8 cellular contexts compared by ENCODE assay signal in genomic region chr17:61157246-61157887, GRCh38.
DNase-seq lines count a peak whose midpoint lies in the region; ATAC-seq and TF ChIP-seq lines count a peak whose summit lies in the region.

No MANE protein-coding gene starts in this region.

- DNase-seq in BE2C (peak; percentile 73), NCI-H1417 treated with DMSO at 0.1 percent for 48 hours (lab: John Stamatoyannopoulos, UW) (peak; percentile 50), amygdala (lab: John Stamatoyannopoulos, UW) (peak in 32 of 56 donors; percentile 1 to 65 (median 10)), lower lobe of right lung (no peak), upper lobe of left lung (no peak)
- no peak for DNase-seq in activated CD8-positive, alpha-beta memory T cell treated with anti-CD3 and anti-CD28 coated beads, Interleukin-2, amount 50 U/mL, for 48 hours
- no peak for DNase-seq in activated naive CD4-positive, alpha-beta T cell treated with anti-CD3 and anti-CD28 coated beads for 36 hours

- CTCF ChIA-PET in activated naive CD4-positive, alpha-beta T cell treated with anti-CD3 and anti-CD28 coated beads for 36 hours (lab: Charles Lee), result no interaction called here

- peaks cover 34% of the 10 kb centered on the region for H3K4me1 Mint-ChIP-seq in activated naive CD4-positive, alpha-beta T cell treated with anti-CD3 and anti-CD28 coated beads for 36 hours (ENCODE audit: low read depth)

- no peaks in the 10 kb centered on the region for H3K36me3 Mint-ChIP-seq in activated naive CD4-positive, alpha-beta T cell treated with anti-CD3 and anti-CD28 coated beads for 36 hours (ENCODE audit: low read depth)

- no peak for TF ChIP-seq CTCF in BE2C (IDR thresholded peaks at IDR 0.05; ENCODE audit: low read depth, low read length)
- TF ChIP-seq CTCF in lower lobe of right lung (IDR thresholded peaks at IDR 0.05), result no peak
- no peak for TF ChIP-seq CTCF in upper lobe of left lung (IDR thresholded peaks at IDR 0.05)

- TF ChIP-seq POLR2A in upper lobe of left lung (IDR thresholded peaks at IDR 0.05), result no peak

- H3K4me1 ChIP-seq in BE2C (peaks cover 36% of the 10 kb centered on the region), lower lobe of right lung (no peaks in the 10 kb centered on the region), upper lobe of left lung (peaks cover 0 to 13% (median 2%) of the 10 kb centered on the region in 4 donors)

- no peaks in the 10 kb centered on the region for H3K9me3 Mint-ChIP-seq in activated naive CD4-positive, alpha-beta T cell treated with anti-CD3 and anti-CD28 coated beads for 36 hours

- no peak for TF ChIP-seq EP300 in upper lobe of left lung (IDR thresholded peaks at IDR 0.05)

- H3K9me3 ChIP-seq in BE2C, result no peaks in the 10 kb centered on the region
- no peaks in the 10 kb centered on the region for H3K9me3 ChIP-seq in lower lobe of right lung
- H3K9me3 ChIP-seq in upper lobe of left lung, result no peaks in the 10 kb centered on the region

- 37 to 38% methylated on average over 7 of the region's 7 CpGs for WGBS in upper lobe of left lung, 2 donors

- H3K4me3 Mint-ChIP-seq in activated naive CD4-positive, alpha-beta T cell treated with anti-CD3 and anti-CD28 coated beads for 36 hours, result no peak overlapping the region

- no peaks in the 10 kb centered on the region for H3K36me3 ChIP-seq in BE2C
- no peaks in the 10 kb centered on the region for H3K36me3 ChIP-seq in lower lobe of right lung
- no peaks in the 10 kb centered on the region for H3K36me3 ChIP-seq in upper lobe of left lung

- intact Hi-C loops in lower lobe of right lung (cut with DNase I), result no loop called here
- intact Hi-C loops in activated naive CD4-positive, alpha-beta T cell treated with anti-CD3 and anti-CD28 coated beads for 36 hours (cut with micrococcal nuclease), result no loop called here

- H3K27me3 ChIP-seq in BE2C, result no peaks in the 10 kb centered on the region
- H3K27me3 ChIP-seq in lower lobe of right lung (ENCODE audit: low read depth), result no peaks in the 10 kb centered on the region
- no peaks in the 10 kb centered on the region for H3K27me3 ChIP-seq in upper lobe of left lung

- no peak for ATAC-seq in lower lobe of right lung
- ATAC-seq in upper lobe of left lung (ENCODE audit: low FRiP score in 2 of 2), result no peak
- ATAC-seq in GM21528 (IDR thresholded peaks at IDR 0.05; ENCODE audit: low FRiP score, unreplicated experiment), result no peak

- H3K27ac ChIP-seq in lower lobe of right lung (peak overlapping the region; percentile 42), upper lobe of left lung (peak overlapping the region in 2 of 4 donors; percentile 70 to 76)

- no peak overlapping the region for H3K27ac Mint-ChIP-seq in activated naive CD4-positive, alpha-beta T cell treated with anti-CD3 and anti-CD28 coated beads for 36 hours

- no peaks in the 10 kb centered on the region for H3K27me3 Mint-ChIP-seq in activated naive CD4-positive, alpha-beta T cell treated with anti-CD3 and anti-CD28 coated beads for 36 hours (ENCODE audit: low read depth)

- H3K4me3 ChIP-seq in BE2C (ENCODE audit: low read depth, low read length) (peak overlapping the region; percentile 49), lower lobe of right lung (peak overlapping the region; percentile 1), upper lobe of left lung (peak overlapping the region in 2 of 4 donors; percentile 21 to 24)

Comparison
In these comparisons a context has a peak if more than half of its experiments do, and no peak if none do; other contexts are left out.
1. DNase-seq: peak in BE2C (single experiment), NCI-H1417 treated with DMSO at 0.1 percent for 48 hours (single experiment) and amygdala (32 of 56); none in lower lobe of right lung (single experiment), activated CD8-positive, alpha-beta memory T cell treated with anti-CD3 and anti-CD28 coated beads, Interleukin-2, amount 50 U/mL, for 48 hours (single experiment), upper lobe of left lung (0 of 2) and activated naive CD4-positive, alpha-beta T cell treated with anti-CD3 and anti-CD28 coated beads for 36 hours (single experiment).